1 cellular context compared by ENCODE assay signal in the genomic region with DNA sequence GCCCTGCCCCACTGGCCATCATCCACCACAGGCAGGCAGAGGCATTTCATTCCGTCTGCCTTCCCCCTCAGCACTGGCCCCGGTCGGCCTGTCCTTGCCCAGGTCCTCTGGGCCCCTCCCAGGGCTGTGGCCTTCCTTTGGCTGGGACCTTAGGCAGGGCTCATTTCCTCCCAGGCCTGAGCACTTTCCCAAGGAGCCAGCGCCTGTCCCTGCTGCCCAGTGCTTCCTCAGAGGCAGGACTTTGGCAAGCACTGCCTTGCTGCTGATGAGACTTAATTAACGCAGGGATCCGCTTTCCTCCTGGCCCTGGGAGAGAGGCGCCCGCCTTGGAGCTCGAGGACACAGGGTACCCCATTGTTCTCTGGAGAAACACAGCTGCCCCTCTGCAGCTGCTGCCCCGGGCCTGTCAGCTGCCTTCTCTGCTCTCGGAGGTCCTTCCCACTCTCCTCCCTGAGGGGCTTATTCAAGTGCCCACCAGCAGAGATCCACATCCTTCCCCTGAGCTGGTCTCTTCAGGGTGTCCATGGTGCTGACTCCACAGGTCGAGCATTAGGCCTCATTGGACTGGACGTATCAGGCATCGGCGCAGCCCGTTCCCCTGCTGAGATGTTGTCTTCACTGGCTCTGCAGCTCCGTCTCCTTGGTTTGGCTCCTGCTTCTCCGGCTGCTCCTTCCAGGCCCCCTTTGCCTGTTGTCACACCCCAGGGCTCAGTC.
TF ChIP-seq lines count a peak whose summit lies in the region.

No MANE protein-coding gene starts in this region.

TF ChIP-seq in liver, 16 proteins besides CTCF, POLR2A, EP300 and RAD21 (continued from another document):
- no peak for TF ChIP-seq TAF1 (conservative IDR thresholded peaks at IDR 0.05)
- TF ChIP-seq FOXA1 (IDR thresholded peaks at IDR 0.05) = no peak
- peak; percentile 71 for TF ChIP-seq NR2F2 (IDR thresholded peaks at IDR 0.05)
TF ChIP-seq in liver: peak in this region for 2.
